In the genomic region with DNA sequence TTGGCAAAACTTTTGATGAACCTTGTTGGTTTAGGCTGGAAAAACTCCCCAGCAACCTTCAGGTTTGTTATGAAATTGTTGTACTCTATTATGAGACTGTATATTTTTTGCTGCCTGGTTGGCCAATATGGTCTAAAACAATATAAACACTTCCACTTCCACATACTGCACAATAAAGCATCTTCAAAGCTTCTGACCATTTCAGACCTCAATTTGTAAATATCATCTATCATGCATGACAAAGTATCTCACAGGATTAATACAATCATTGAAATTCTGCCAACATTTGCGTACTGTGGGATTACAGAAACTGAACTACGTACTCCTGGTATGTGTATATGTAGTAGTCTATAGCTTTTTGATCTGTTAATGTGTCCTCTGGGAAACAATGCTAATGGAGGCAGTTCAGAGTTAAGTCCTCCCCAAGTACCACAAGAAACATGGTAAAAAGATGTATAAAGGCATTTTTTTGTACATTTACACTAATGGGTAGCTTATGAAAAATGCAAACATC, we compare ENCODE assay signal across 27 cellular contexts. TPM values are rescaled to one million over a fixed set of nuclear protein-coding genes. Genes with fewer than 3 reads are reported as not detected.
"Had no signal": no experiment of that assay in that cellular context is flagged by ENCODE, and none has a peak within 500 bp of the region (broad histone marks: within the 10 kb centered on the region; RNA-seq: fewer than 3 reads in every experiment).

No MANE protein-coding gene starts in this region.

- H3K27me3 ChIP-seq: gastroesophageal sphincter, hepatocyte, right atrium auricular region, thyroid gland had no signal

- H3K27me3 Mint-ChIP-seq: activated CD4-positive, alpha-beta memory T cell treated with anti-CD3 and anti-CD28 coated beads for 36 hours; stimulated activated memory B cell treated with anti-CD40 and anti-IgM and Interleukin-4, amounts not matched to agents 10 μg/mL and 1 μg/mL and 100 μg/mL, for 72 hours had no signal

- H3K4me3 Mint-ChIP-seq: activated CD4-positive, alpha-beta memory T cell treated with anti-CD3 and anti-CD28 coated beads for 36 hours; activated naive CD4-positive, alpha-beta T cell treated with anti-CD3 and anti-CD28 coated beads, Interleukin-2, amount 10 ng/mL, durations not matched to agents 7 days and 5 days; activated naive CD8-positive, alpha-beta T cell treated with anti-CD3 and anti-CD28 coated beads, Interleukin-2, amount 10 ng/mL, durations not matched to agents 7 days and 5 days; activated T-helper 1 cell treated with anti-CD3 and anti-CD28 coated beads, Interleukin-12 subunit alpha, Interleukin-12 subunit beta, Interleukin-2, Interleukin-4 antibody, amounts not matched to agents 30 ng/mL and 10 ng/mL and 1 ng/mL, durations not matched to agents 14 hours and 24 hours and 36 hours; naive B cell; stimulated activated memory B cell treated with anti-CD40 and anti-IgM and Interleukin-4, amounts not matched to agents 10 μg/mL and 1 μg/mL and 100 μg/mL, for 72 hours had no signal

- H3K4me1 ChIP-seq: parathyroid adenoma had no signal

- DNase-seq: activated CD4-positive, alpha-beta memory T cell treated with anti-CD3 and anti-CD28 coated beads for 36 hours; activated CD4-positive, alpha-beta T cell treated with anti-CD3 and anti-CD28 coated beads for 4 hours; activated CD8-positive, alpha-beta memory T cell treated with anti-CD3 and anti-CD28 coated beads, Interleukin-2, amount 50 U/mL, for 4 hours; activated gamma-delta T cell; activated naive CD4-positive, alpha-beta T cell treated with anti-CD3 and anti-CD28 coated beads, Interleukin-2, amount 10 ng/mL, durations not matched to agents 7 days and 5 days; activated naive CD8-positive, alpha-beta T cell treated with anti-CD3 and anti-CD28 coated beads, Interleukin-2, amount 10 ng/mL, durations not matched to agents 7 days and 5 days; activated T-cell treated with anti-CD3 and anti-CD28 coated beads, Interleukin-2, amount 50 U/mL, for 1 hour; amniotic stem cell; caudate nucleus; left cardiac atrium; left ventricle myocardium superior; naive B cell; stimulated activated CD4-positive, alpha-beta T cell treated with anti-CD3 and anti-CD28 coated beads, Interleukin-1b, Interleukin-23, amount 100 ng/mL, for 48 hours; stimulated activated CD4-positive, alpha-beta T cell treated with anti-CD3 and anti-CD28 coated beads, Interleukin-4, amount 100 ng/mL, for 4 hours; stimulated activated CD8-positive, alpha-beta memory T cell treated with anti-CD3 and anti-CD28 coated beads, Interleukin-4, amount 100 ng/mL, for 48 hours; stomach; thyroid gland had no signal

- ATAC-seq: stimulated activated memory B cell treated with anti-CD40 and anti-IgM and Interleukin-4, amounts not matched to agents 10 μg/mL and 1 μg/mL and 100 μg/mL, for 72 hours had no signal

- H3K36me3 Mint-ChIP-seq: activated CD4-positive, alpha-beta memory T cell treated with anti-CD3 and anti-CD28 coated beads for 36 hours; activated naive CD4-positive, alpha-beta T cell treated with anti-CD3 and anti-CD28 coated beads, Interleukin-2, amount 10 ng/mL, durations not matched to agents 7 days and 5 days; activated naive CD8-positive, alpha-beta T cell treated with anti-CD3 and anti-CD28 coated beads, Interleukin-2, amount 10 ng/mL, durations not matched to agents 7 days and 5 days; naive B cell; stimulated activated memory B cell treated with anti-CD40 and anti-IgM and Interleukin-4, amounts not matched to agents 10 μg/mL and 1 μg/mL and 100 μg/mL, for 72 hours had no signal

- H3K4me1 Mint-ChIP-seq: activated naive CD4-positive, alpha-beta T cell treated with anti-CD3 and anti-CD28 coated beads, Interleukin-2, amount 10 ng/mL, durations not matched to agents 7 days and 5 days; activated naive CD8-positive, alpha-beta T cell treated with anti-CD3 and anti-CD28 coated beads, Interleukin-2, amount 10 ng/mL, durations not matched to agents 7 days and 5 days; naive B cell; stimulated activated memory B cell treated with anti-CD40 and anti-IgM and Interleukin-4, amounts not matched to agents 10 μg/mL and 1 μg/mL and 100 μg/mL, for 72 hours had no signal

- H3K9me3 ChIP-seq: gastroesophageal sphincter, right atrium auricular region, stomach, thyroid gland had no signal

- H3K27ac Mint-ChIP-seq: activated CD4-positive, alpha-beta memory T cell treated with anti-CD3 and anti-CD28 coated beads for 36 hours; activated naive CD4-positive, alpha-beta T cell treated with anti-CD3 and anti-CD28 coated beads, Interleukin-2, amount 10 ng/mL, durations not matched to agents 7 days and 5 days; activated naive CD8-positive, alpha-beta T cell treated with anti-CD3 and anti-CD28 coated beads, Interleukin-2, amount 10 ng/mL, durations not matched to agents 7 days and 5 days; activated T-helper 1 cell treated with anti-CD3 and anti-CD28 coated beads, Interleukin-12 subunit alpha, Interleukin-12 subunit beta, Interleukin-2, Interleukin-4 antibody, amounts not matched to agents 30 ng/mL and 10 ng/mL and 1 ng/mL, durations not matched to agents 14 hours and 24 hours and 36 hours; stimulated activated memory B cell treated with anti-CD40 and anti-IgM and Interleukin-4, amounts not matched to agents 10 μg/mL and 1 μg/mL and 100 μg/mL, for 72 hours had no signal

- H3K4me3 ChIP-seq: gastroesophageal sphincter, hepatocyte, right atrium auricular region, smooth muscle cell, stomach, thyroid gland had no signal

- H3K36me3 ChIP-seq: gastroesophageal sphincter, right atrium auricular region, stomach, thyroid gland had no signal

- H3K9me3 Mint-ChIP-seq: activated CD4-positive, alpha-beta memory T cell treated with anti-CD3 and anti-CD28 coated beads for 36 hours; activated naive CD4-positive, alpha-beta T cell treated with anti-CD3 and anti-CD28 coated beads, Interleukin-2, amount 10 ng/mL, durations not matched to agents 7 days and 5 days; activated naive CD8-positive, alpha-beta T cell treated with anti-CD3 and anti-CD28 coated beads, Interleukin-2, amount 10 ng/mL, durations not matched to agents 7 days and 5 days; activated T-helper 1 cell treated with anti-CD3 and anti-CD28 coated beads, Interleukin-12 subunit alpha, Interleukin-12 subunit beta, Interleukin-2, Interleukin-4 antibody, amounts not matched to agents 30 ng/mL and 10 ng/mL and 1 ng/mL, durations not matched to agents 14 hours and 24 hours and 36 hours; stimulated activated memory B cell treated with anti-CD40 and anti-IgM and Interleukin-4, amounts not matched to agents 10 μg/mL and 1 μg/mL and 100 μg/mL, for 72 hours had no signal

- H3K27ac ChIP-seq: parathyroid adenoma, right atrium auricular region, thyroid gland, VCaP had no signal

RNA-seq across cellular contexts. Expression of a gene that starts 40.4 kb away (rescaled TPM):
- total RNA-seq: activated CD4-positive, alpha-beta memory T cell treated with anti-CD3 and anti-CD28 coated beads for 36 hours; activated CD8-positive, alpha-beta memory T cell treated with anti-CD3 and anti-CD28 coated beads for 36 hours; activated naive CD8-positive, alpha-beta T cell treated with anti-CD3 and anti-CD28 coated beads, Interleukin-2, amount 10 ng/mL, durations not matched to agents 7 days and 5 days; activated T-helper 1 cell treated with anti-CD3 and anti-CD28 coated beads, Interleukin-12 subunit alpha, Interleukin-12 subunit beta, Interleukin-2, Interleukin-4 antibody, amounts not matched to agents 30 ng/mL and 10 ng/mL and 1 ng/mL, durations not matched to agents 14 hours and 24 hours and 36 hours; pulmonary artery endothelial cell had no signal
